ENCODE assay signal across 21 cellular contexts in genomic region chr18:56475250-56475649, GRCh38.
DNase-seq lines count a peak whose midpoint lies in the region; ATAC-seq and TF ChIP-seq lines count a peak whose summit lies in the region.
"Had no signal": no experiment of that assay in that cellular context is flagged by ENCODE, and none has a peak within 500 bp of the region (broad histone marks: within the 10 kb centered on the region; RNA-seq: fewer than 3 reads in every experiment).

No MANE protein-coding gene starts in this region.

- DNase-seq in AG08395 (ENCODE audit: low spot score) (peak; percentile 22), LHCN-M2 (ENCODE audit: low read depth) (peak; percentile 3), adipocyte (ENCODE audit: low read depth) (peak; percentile 50), fibroblast of pulmonary artery (ENCODE audit: low read depth) (peak; percentile 6), osteocyte (ENCODE audit: extremely low spot score, unreplicated experiment) (no peak), retina (no peak), right lobe of liver (no peak)
- DNase-seq in activated CD8-positive, alpha-beta T cell treated with anti-CD3 and anti-CD28 coated beads, Interleukin-2, amount 10 ng/mL, durations not matched to agents 7 days and 5 days = no peak
- DNase-seq: BE2C; CD8-positive, alpha-beta T cell; DMS79 treated with DMSO at 0.1 percent for 48 hours; GF-D8; GOT3; KBM-7; MG63; NCI-H1092 treated with DMSO at 0.1 percent for 48 hours; NCI-H187; NCI-H2171; NCI-H774; Peyer's patch; SIG-M5 had no signal

- POLR2A ChIA-PET in activated CD8-positive, alpha-beta T cell treated with anti-CD3 and anti-CD28 coated beads, Interleukin-2, amount 10 ng/mL, durations not matched to agents 7 days and 5 days (lab: Charles Lee) = no interaction called here

- H3K27ac ChIP-seq in right lobe of liver = no peak overlapping the region
- H3K27ac ChIP-seq: Peyer's patch had no signal

- no peaks in the 10 kb centered on the region for H3K36me3 ChIP-seq in adipocyte (ENCODE audit: control insufficient read depth, insufficient read depth, low read length, severe bottlenecking)
- H3K36me3 ChIP-seq in right lobe of liver = no peaks in the 10 kb centered on the region
- H3K36me3 ChIP-seq: BE2C, MG63, Peyer's patch had no signal

- intact Hi-C loops in right lobe of liver (cut with DNase I) = no loop called here

- H3K9me3 Mint-ChIP-seq in activated CD8-positive, alpha-beta T cell treated with anti-CD3 and anti-CD28 coated beads, Interleukin-2, amount 10 ng/mL, durations not matched to agents 7 days and 5 days (ENCODE audit: insufficient read depth) = no peaks in the 10 kb centered on the region
- H3K9me3 Mint-ChIP-seq in osteocyte (ENCODE audit: unreplicated experiment) = peaks cover 7% of the 10 kb centered on the region

- no peak for TF ChIP-seq POLR2A in right lobe of liver (IDR thresholded peaks at IDR 0.05)

- H3K4me1 Mint-ChIP-seq in activated CD8-positive, alpha-beta T cell treated with anti-CD3 and anti-CD28 coated beads, Interleukin-2, amount 10 ng/mL, durations not matched to agents 7 days and 5 days (ENCODE audit: low read depth) = no peaks in the 10 kb centered on the region
- peaks cover 6% of the 10 kb centered on the region for H3K4me1 Mint-ChIP-seq in osteocyte (ENCODE audit: unreplicated experiment)

- H3K36me3 Mint-ChIP-seq in activated CD8-positive, alpha-beta T cell treated with anti-CD3 and anti-CD28 coated beads, Interleukin-2, amount 10 ng/mL, durations not matched to agents 7 days and 5 days (ENCODE audit: low read depth) = no peaks in the 10 kb centered on the region
- H3K36me3 Mint-ChIP-seq in osteocyte (ENCODE audit: unreplicated experiment) = no peaks in the 10 kb centered on the region
- H3K36me3 Mint-ChIP-seq: CD8-positive, alpha-beta T cell had no signal

- CTCF ChIA-PET in activated CD8-positive, alpha-beta T cell treated with anti-CD3 and anti-CD28 coated beads, Interleukin-2, amount 10 ng/mL, durations not matched to agents 7 days and 5 days (lab: Charles Lee) = no interaction called here

- no peak overlapping the region for H3K4me3 ChIP-seq in adipocyte (ENCODE audit: low read length)
- no peak overlapping the region for H3K4me3 ChIP-seq in fibroblast of pulmonary artery (replicated peaks; ENCODE audit: low read depth, low read length)
- H3K4me3 ChIP-seq in right lobe of liver = no peak overlapping the region
- H3K4me3 ChIP-seq: MG63, Peyer's patch had no signal

- H3K9me3 ChIP-seq in adipocyte (ENCODE audit: control insufficient read depth, low read length) (no peaks in the 10 kb centered on the region), right lobe of liver (no peaks in the 10 kb centered on the region)
- H3K9me3 ChIP-seq: BE2C, MG63, Peyer's patch had no signal

- 83% methylated on average over 2 of the region's 2 CpGs for WGBS in right lobe of liver (ENCODE audit: insufficient coverage, low coverage, low lambda C conversion rate, missing lambda C conversion rate)

- H3K4me3 Mint-ChIP-seq in activated CD8-positive, alpha-beta T cell treated with anti-CD3 and anti-CD28 coated beads, Interleukin-2, amount 10 ng/mL, durations not matched to agents 7 days and 5 days = no peak overlapping the region
- H3K4me3 Mint-ChIP-seq in osteocyte (ENCODE audit: unreplicated experiment) = no peak overlapping the region
- H3K4me3 Mint-ChIP-seq: CD8-positive, alpha-beta T cell had no signal

- ATAC-seq in activated CD8-positive, alpha-beta T cell treated with anti-CD3 and anti-CD28 coated beads, Interleukin-2, amount 10 ng/mL, durations not matched to agents 7 days and 5 days = no peak
- no peak for ATAC-seq in right lobe of liver
- ATAC-seq: CD8-positive, alpha-beta T cell had no signal

- H3K9ac ChIP-seq in adipocyte (ENCODE audit: low read length) = no peak overlapping the region

- H3K27ac Mint-ChIP-seq in activated CD8-positive, alpha-beta T cell treated with anti-CD3 and anti-CD28 coated beads, Interleukin-2, amount 10 ng/mL, durations not matched to agents 7 days and 5 days = no peak overlapping the region
- H3K27ac Mint-ChIP-seq in osteocyte (ENCODE audit: unreplicated experiment) = no peak overlapping the region
- H3K27ac Mint-ChIP-seq: CD8-positive, alpha-beta T cell had no signal

- no peaks in the 10 kb centered on the region for H3K27me3 Mint-ChIP-seq in activated CD8-positive, alpha-beta T cell treated with anti-CD3 and anti-CD28 coated beads, Interleukin-2, amount 10 ng/mL, durations not matched to agents 7 days and 5 days (ENCODE audit: low read depth)
- H3K27me3 Mint-ChIP-seq in osteocyte (ENCODE audit: unreplicated experiment) = no peaks in the 10 kb centered on the region

- H3K27me3 ChIP-seq in adipocyte (replicated peaks; ENCODE audit: control insufficient read depth, insufficient read depth, low read length) (no peaks in the 10 kb centered on the region), right lobe of liver (no peaks in the 10 kb centered on the region)
- H3K27me3 ChIP-seq: BE2C, MG63, Peyer's patch had no signal

- TF ChIP-seq CTCF in fibroblast of pulmonary artery (IDR thresholded peaks at IDR 0.05; ENCODE audit: low read length, missing control alignments) (no peak), osteocyte (IDR thresholded peaks at IDR 0.05) (no peak), right lobe of liver (IDR thresholded peaks at IDR 0.05) (no peak)

- H3K4me1 ChIP-seq in adipocyte (ENCODE audit: control insufficient read depth, insufficient read depth, low read length) = peaks cover 15% of the 10 kb centered on the region
- no peaks in the 10 kb centered on the region for H3K4me1 ChIP-seq in right lobe of liver
- H3K4me1 ChIP-seq: BE2C, Peyer's patch had no signal

Comparison
In these comparisons a context has a peak if more than half of its experiments do, and no peak if none do; other contexts are left out.
1. DNase-seq: peak in AG08395 (single experiment), LHCN-M2 (single experiment), adipocyte (single experiment) and fibroblast of pulmonary artery (single experiment); none in activated CD8-positive, alpha-beta T cell treated with anti-CD3 and anti-CD28 coated beads, Interleukin-2, amount 10 ng/mL, durations not matched to agents 7 days and 5 days (single experiment), osteocyte (single experiment), retina (single experiment) and right lobe of liver (0 of 3).